ENCODE assay signal across 1 cellular context in the genomic region with DNA sequence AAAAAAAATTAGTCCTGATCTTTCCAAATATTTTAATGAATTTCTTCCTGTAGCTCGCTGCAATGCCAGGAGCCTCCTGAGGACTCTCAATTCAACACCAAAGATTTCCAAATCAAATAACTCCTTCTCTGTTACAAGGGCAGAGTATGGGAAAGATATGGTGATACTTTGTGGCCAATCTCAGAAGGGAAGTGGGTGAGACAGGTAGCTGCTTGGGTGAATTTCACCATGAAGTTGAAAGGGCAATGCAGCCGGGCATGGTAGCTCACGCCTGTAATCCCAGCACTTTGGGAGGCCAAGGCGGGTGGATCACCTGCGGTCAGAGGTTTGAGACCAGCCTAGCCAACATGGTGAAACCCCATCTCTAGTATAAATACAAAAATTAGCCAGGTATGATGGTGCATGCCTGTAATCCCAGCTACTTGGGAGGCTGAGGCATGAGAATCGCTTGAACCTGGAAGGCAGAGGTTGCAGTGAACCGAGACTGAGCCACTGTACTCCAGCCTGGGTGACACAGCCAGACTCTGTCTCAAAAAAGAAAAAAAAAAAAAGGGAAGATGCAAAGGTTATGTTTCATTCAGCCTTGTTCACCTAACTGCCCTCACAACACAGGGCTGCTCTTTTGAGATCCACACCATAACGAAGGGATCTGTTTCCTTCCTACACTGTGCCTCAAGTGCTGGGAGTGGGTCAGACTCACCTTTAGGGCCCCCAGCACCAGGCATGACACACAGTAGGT.
TF ChIP-seq lines count a peak whose summit lies in the region.

No MANE protein-coding gene starts in this region.

TF ChIP-seq in GM12878, 131 proteins besides CTCF, POLR2A, EP300 and RAD21:
- TF ChIP-seq TCF3 (IDR thresholded peaks at IDR 0.05; ENCODE audit: borderline replicate concordance, insufficient read depth, low read depth, low read length) = no peak
- no peak for TF ChIP-seq SMARCA5 (IDR thresholded peaks at IDR 0.05)
- no peak for TF ChIP-seq USF2 (IDR thresholded peaks at IDR 0.05; ENCODE audit: borderline replicate concordance, low read depth, low read length)
- TF ChIP-seq HSF1 (IDR thresholded peaks at IDR 0.05; ENCODE audit: low read depth, low read length) = no peak
- TF ChIP-seq JUNB (IDR thresholded peaks at IDR 0.05) = no peak
- TF ChIP-seq, protein P1, sequence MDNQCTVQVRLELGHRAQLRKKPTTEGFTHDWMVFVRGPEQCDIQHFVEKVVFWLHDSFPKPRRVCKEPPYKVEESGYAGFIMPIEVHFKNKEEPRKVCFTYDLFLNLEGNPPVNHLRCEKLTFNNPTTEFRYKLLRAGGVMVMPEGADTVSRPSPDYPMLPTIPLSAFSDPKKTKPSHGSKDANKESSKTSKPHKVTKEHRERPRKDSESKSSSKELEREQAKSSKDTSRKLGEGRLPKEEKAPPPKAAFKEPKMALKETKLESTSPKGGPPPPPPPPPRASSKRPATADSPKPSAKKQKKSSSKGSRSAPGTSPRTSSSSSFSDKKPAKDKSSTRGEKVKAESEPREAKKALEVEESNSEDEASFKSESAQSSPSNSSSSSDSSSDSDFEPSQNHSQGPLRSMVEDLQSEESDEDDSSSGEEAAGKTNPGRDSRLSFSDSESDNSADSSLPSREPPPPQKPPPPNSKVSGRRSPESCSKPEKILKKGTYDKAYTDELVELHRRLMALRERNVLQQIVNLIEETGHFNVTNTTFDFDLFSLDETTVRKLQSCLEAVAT (IDR thresholded peaks at IDR 0.05) = no peak
- TF ChIP-seq, protein P2, sequence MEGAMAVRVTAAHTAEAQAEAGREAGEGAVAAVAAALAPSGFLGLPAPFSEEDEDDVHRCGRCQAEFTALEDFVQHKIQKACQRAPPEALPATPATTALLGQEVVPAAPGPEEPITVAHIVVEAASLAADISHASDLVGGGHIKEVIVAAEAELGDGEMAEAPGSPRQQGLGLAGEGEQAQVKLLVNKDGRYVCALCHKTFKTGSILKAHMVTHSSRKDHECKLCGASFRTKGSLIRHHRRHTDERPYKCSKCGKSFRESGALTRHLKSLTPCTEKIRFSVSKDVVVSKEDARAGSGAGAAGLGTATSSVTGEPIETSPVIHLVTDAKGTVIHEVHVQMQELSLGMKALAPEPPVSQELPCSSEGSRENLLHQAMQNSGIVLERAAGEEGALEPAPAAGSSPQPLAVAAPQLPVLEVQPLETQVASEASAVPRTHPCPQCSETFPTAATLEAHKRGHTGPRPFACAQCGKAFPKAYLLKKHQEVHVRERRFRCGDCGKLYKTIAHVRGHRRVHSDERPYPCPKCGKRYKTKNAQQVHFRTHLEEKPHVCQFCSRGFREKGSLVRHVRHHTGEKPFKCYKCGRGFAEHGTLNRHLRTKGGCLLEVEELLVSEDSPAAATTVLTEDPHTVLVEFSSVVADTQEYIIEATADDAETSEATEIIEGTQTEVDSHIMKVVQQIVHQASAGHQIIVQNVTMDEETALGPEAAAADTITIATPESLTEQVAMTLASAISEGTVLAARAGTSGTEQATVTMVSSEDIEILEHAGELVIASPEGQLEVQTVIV (IDR thresholded peaks at IDR 0.05; ENCODE audit: borderline replicate concordance, partially characterized antibody) = no peak
- TF ChIP-seq SPI1 (IDR thresholded peaks at IDR 0.05; ENCODE audit: borderline replicate concordance, insufficient read depth, low read depth, low read length) = peak; percentile 51; the same call in 1 of the 2 replicates
- 0 out of 2 replicates have a peak, but pooled peaks have one; percentile 19 for TF ChIP-seq DPF2 (IDR thresholded peaks at IDR 0.05)
- TF ChIP-seq FOS (IDR thresholded peaks at IDR 0.05; ENCODE audit: borderline replicate concordance, extremely low read depth, insufficient read length) = no peak
- no peak for TF ChIP-seq ZNF274 (IDR thresholded peaks at IDR 0.05; ENCODE audit: insufficient read depth, insufficient read length)
- TF ChIP-seq IRF5 (IDR thresholded peaks at IDR 0.05; ENCODE audit: borderline replicate concordance) = no peak
